In the genomic region with DNA sequence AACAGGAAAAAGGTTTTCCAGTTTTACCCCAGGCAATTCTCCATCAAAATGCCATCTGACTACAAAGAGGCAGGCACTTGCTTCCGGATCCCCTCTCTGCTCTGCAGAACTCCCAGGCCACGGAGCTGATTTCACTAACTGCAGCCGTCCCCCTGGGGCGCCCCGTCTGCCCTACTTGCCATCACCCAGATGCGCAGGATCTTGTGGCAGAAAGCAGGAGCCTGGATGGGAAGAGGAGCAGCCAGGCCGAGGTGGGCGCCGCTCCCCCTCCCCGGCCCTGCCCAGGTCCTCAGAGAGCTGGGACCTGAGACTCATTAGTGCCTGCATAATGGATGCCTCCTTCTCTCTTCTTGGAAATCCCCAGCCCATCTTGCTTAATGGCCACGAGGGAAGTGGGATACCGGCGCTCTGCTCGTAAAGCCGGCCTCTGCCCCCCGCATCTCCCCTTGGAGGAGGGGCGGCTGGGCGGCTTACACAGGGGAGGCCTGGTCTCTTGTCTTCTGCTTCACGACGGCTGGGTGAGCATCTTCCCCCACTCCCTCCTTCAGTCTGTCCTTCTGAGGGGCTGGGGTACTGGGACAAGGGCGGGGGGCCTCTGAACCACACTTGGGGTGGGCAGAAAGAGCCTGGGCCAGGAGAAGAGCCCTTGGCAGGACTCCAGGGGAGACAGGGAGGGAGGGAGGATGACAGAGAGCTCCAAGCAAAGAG, we compare ENCODE assay signal across 23 cellular contexts. TPM values are rescaled to one million over a fixed set of nuclear protein-coding genes. Genes with fewer than 3 reads are reported as not detected.
DNase-seq lines count a peak whose midpoint lies in the region; ATAC-seq and TF ChIP-seq lines count a peak whose summit lies in the region.
"Had no signal": no experiment of that assay in that cellular context is flagged by ENCODE, and none has a peak within 500 bp of the region (broad histone marks: within the 10 kb centered on the region; RNA-seq: fewer than 3 reads in every experiment).

No MANE protein-coding gene starts in this region.

- BruUV-seq in PC-3 (replicated peaks; lab: Mats Ljungman, UMichigan), result no TSS peak

- H3K4me3 Mint-ChIP-seq in activated naive CD4-positive, alpha-beta T cell treated with anti-CD3 and anti-CD28 coated beads, Interleukin-2, amount 10 ng/mL, durations not matched to agents 7 days and 5 days, result no peak overlapping the region
- H3K4me3 Mint-ChIP-seq: activated B cell treated with CpG ODN at 0.5 μM for 24 hours; activated CD4-positive, alpha-beta memory T cell treated with anti-CD3 and anti-CD28 coated beads for 36 hours; activated T-cell treated with anti-CD3 and anti-CD28 coated beads, Interleukin-2, amount 50 U/mL, for 4 hours; CD8-positive, alpha-beta T cell; naive B cell had no signal

- H3K9me3 Mint-ChIP-seq in activated naive CD4-positive, alpha-beta T cell treated with anti-CD3 and anti-CD28 coated beads, Interleukin-2, amount 10 ng/mL, durations not matched to agents 7 days and 5 days, result no peaks in the 10 kb centered on the region
- H3K9me3 Mint-ChIP-seq: activated naive CD4-positive, alpha-beta T cell treated with anti-CD3 and anti-CD28 coated beads, Interleukin-2, amount 50 U/mL, for 72 hours had no signal

- no peak overlapping the region for H3K27ac ChIP-seq in PC-3 (ENCODE audit: low read length)
- H3K27ac ChIP-seq: lower lobe of right lung, parathyroid adenoma, skin epidermis had no signal

- peaks cover 27% of the 10 kb centered on the region for H3K4me1 ChIP-seq in ES-I3 (ENCODE audit: insufficient read depth, low read length)
- peaks cover 27% of the 10 kb centered on the region for H3K4me1 ChIP-seq in PC-3 (ENCODE audit: insufficient read depth, low read length)
- peaks cover 40% of the 10 kb centered on the region for H3K4me1 ChIP-seq in skeletal muscle satellite cell (ENCODE audit: control insufficient read depth, insufficient read depth, low read length)
- H3K4me1 ChIP-seq: lower lobe of right lung, parathyroid adenoma had no signal

- H3K27ac Mint-ChIP-seq in activated naive CD4-positive, alpha-beta T cell treated with anti-CD3 and anti-CD28 coated beads, Interleukin-2, amount 10 ng/mL, durations not matched to agents 7 days and 5 days, result no peak overlapping the region
- H3K27ac Mint-ChIP-seq: activated B cell treated with CpG ODN at 0.5 μM for 24 hours; activated CD4-positive, alpha-beta memory T cell treated with anti-CD3 and anti-CD28 coated beads for 36 hours; activated naive CD4-positive, alpha-beta T cell treated with anti-CD3 and anti-CD28 coated beads, Interleukin-2, amount 50 U/mL, for 72 hours; CD8-positive, alpha-beta T cell had no signal

- H4K20me1 ChIP-seq in PC-3 (ENCODE audit: low read length), result no peaks in the 10 kb centered on the region

- H3K9ac ChIP-seq in ES-I3 (ENCODE audit: low read depth, low read length) (peak overlapping the region; percentile 26; the same call in 1 of the 2 replicates), PC-3 (ENCODE audit: low read length) (no peak overlapping the region), skeletal muscle satellite cell (ENCODE audit: low read depth, low read length) (peak overlapping the region; percentile 68)
- H3K9ac ChIP-seq: parathyroid adenoma had no signal

- H3K27me3 ChIP-seq in PC-3 (ENCODE audit: low read length) (no peaks in the 10 kb centered on the region), skeletal muscle satellite cell (ENCODE audit: control insufficient read depth, insufficient read depth, low read length) (no peaks in the 10 kb centered on the region)

- no peak for TF ChIP-seq CTCF in PC-3 (conservative IDR thresholded peaks at IDR 0.05; ENCODE audit: low read depth, low read length)

- H3K4me3 ChIP-seq in PC-3 (ENCODE audit: low read length), result no peak overlapping the region
- H3K4me3 ChIP-seq in skeletal muscle satellite cell (ENCODE audit: low read length), result no peak overlapping the region
- H3K4me3 ChIP-seq: lower lobe of right lung, skin epidermis had no signal

- POLR2A ChIA-PET in PC-3 (lab: Charles Lee; ENCODE audit: unreplicated experiment), result no interaction called here

- no peaks in the 10 kb centered on the region for H3K9me2 ChIP-seq in PC-3 (replicated peaks; ENCODE audit: low read length)

- H3F3A ChIP-seq in PC-3 (ENCODE audit: low read length, unreplicated experiment), result no peaks in the 10 kb centered on the region

- H3K36me3 ChIP-seq in ES-I3 (ENCODE audit: insufficient read depth, low read length) (no peaks in the 10 kb centered on the region), PC-3 (ENCODE audit: low read depth, low read length) (no peaks in the 10 kb centered on the region), skeletal muscle satellite cell (ENCODE audit: insufficient read depth, low read length) (no peaks in the 10 kb centered on the region)
- H3K36me3 ChIP-seq: lower lobe of right lung had no signal

- H3K27me3 Mint-ChIP-seq in activated naive CD4-positive, alpha-beta T cell treated with anti-CD3 and anti-CD28 coated beads, Interleukin-2, amount 10 ng/mL, durations not matched to agents 7 days and 5 days, result peaks cover 32% of the 10 kb centered on the region

- H3K9me3 ChIP-seq in ES-I3 (ENCODE audit: control insufficient read depth, insufficient read depth, low read length) (peaks cover 6% of the 10 kb centered on the region; the same call in 1 of the 2 replicates), PC-3 (ENCODE audit: low read length) (no peaks in the 10 kb centered on the region), skeletal muscle satellite cell (replicated peaks; ENCODE audit: low read length) (peaks cover 5% of the 10 kb centered on the region)

- CTCF ChIA-PET in PC-3 (lab: Charles Lee), result no interaction called here
- CTCF ChIA-PET in activated naive CD4-positive, alpha-beta T cell treated with anti-CD3 and anti-CD28 coated beads, Interleukin-2, amount 10 ng/mL, durations not matched to agents 7 days and 5 days (lab: Charles Lee), result no interaction called here

- intact Hi-C loops in PC-3 (cut with micrococcal nuclease), result no loop called here

- H3K4me2 ChIP-seq in PC-3 (ENCODE audit: low read length) (0 out of 2 replicates have a peak overlapping the region, but pooled peaks have one; percentile 23), skeletal muscle satellite cell (ENCODE audit: low read length) (peak overlapping the region; percentile 47)

- no peak overlapping the region for H2AFZ ChIP-seq in PC-3 (ENCODE audit: low read length)
- H2AFZ ChIP-seq: parathyroid adenoma had no signal

- H3K79me2 ChIP-seq in PC-3 (ENCODE audit: low read length), result no peaks in the 10 kb centered on the region
- H3K79me2 ChIP-seq: parathyroid adenoma had no signal

- no peak for ATAC-seq in PC-3
- ATAC-seq in HG03280 (IDR thresholded peaks at IDR 0.05; ENCODE audit: unreplicated experiment), result no peak
- ATAC-seq: activated T-cell treated with anti-CD3 and anti-CD28 coated beads, Interleukin-2, amount 50 U/mL, for 4 hours; CD8-positive, alpha-beta T cell; lower lobe of right lung had no signal

- no peak for DNase-seq in PC-3
- DNase-seq in left kidney (ENCODE audit: low read depth, low spot score), result peak; percentile 46
- no peak for DNase-seq in activated naive CD4-positive, alpha-beta T cell treated with anti-CD3 and anti-CD28 coated beads, Interleukin-2, amount 10 ng/mL, durations not matched to agents 7 days and 5 days
- no peak for DNase-seq in ecto neural progenitor cell (ENCODE audit: low spot score)
- DNase-seq in NCI-H2107 treated with DMSO at 0.1 percent for 48 hours (lab: John Stamatoyannopoulos, UW; ENCODE audit: unreplicated experiment), result no peak
- DNase-seq: activated B cell treated with CpG ODN at 0.5 μM for 24 hours; activated T-cell treated with anti-CD3 and anti-CD28 coated beads, Interleukin-2, amount 50 U/mL, for 4 hours; CD8-positive, alpha-beta T cell; DMS53; KG1; lower lobe of right lung; MV-4-11; naive B cell; NCI-H2029; NCI-H69; stimulated activated CD4-positive, alpha-beta T cell treated with anti-CD3 and anti-CD28 coated beads, Interleukin-4, amount 100 ng/mL, for 1 hour had no signal

- H3K4me1 Mint-ChIP-seq in activated naive CD4-positive, alpha-beta T cell treated with anti-CD3 and anti-CD28 coated beads, Interleukin-2, amount 10 ng/mL, durations not matched to agents 7 days and 5 days, result no peaks in the 10 kb centered on the region
- H3K4me1 Mint-ChIP-seq: activated B cell treated with CpG ODN at 0.5 μM for 24 hours, naive B cell had no signal

- no peaks in the 10 kb centered on the region for H3K36me3 Mint-ChIP-seq in activated naive CD4-positive, alpha-beta T cell treated with anti-CD3 and anti-CD28 coated beads, Interleukin-2, amount 10 ng/mL, durations not matched to agents 7 days and 5 days
- H3K36me3 Mint-ChIP-seq: activated CD4-positive, alpha-beta memory T cell treated with anti-CD3 and anti-CD28 coated beads for 36 hours; activated naive CD4-positive, alpha-beta T cell treated with anti-CD3 and anti-CD28 coated beads, Interleukin-2, amount 50 U/mL, for 72 hours; CD8-positive, alpha-beta T cell had no signal

RNA-seq across cellular contexts. Expression of gene EML1, which starts 19.6 kb away (rescaled TPM):
- total RNA-seq in PC-3 (2014; rRNA removed), result 12.0 TPM in 2 replicates
- total RNA-seq in skeletal muscle satellite cell (2012; rRNA removed), result 15.5 and 28.6 TPM in 2 replicates
- total RNA-seq: activated B cell treated with CpG ODN at 0.5 μM for 24 hours; CD8-positive, alpha-beta T cell had no signal
